ENCODE assay signal across 1 cellular context in the genomic region with DNA sequence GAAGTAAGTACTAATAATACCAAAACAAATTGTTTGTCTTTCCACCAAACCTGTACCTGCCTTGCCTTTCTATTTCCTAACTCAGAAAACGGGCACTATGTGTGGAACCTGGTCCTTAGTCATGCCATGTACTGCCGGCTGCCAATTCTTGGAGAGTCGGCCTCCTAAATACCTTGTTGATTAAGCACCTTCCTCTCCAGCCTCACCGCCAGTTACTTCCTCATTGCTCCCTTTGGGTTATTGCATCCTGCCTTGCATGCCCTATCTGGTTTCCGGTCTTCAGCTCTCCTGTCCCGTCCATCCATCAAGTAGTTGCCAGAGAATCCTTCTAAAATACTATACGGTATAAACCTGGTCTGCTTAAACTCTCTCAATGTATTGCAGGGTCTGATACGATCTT.
TF ChIP-seq lines count a peak whose summit lies in the region.

No MANE protein-coding gene starts in this region.

TF ChIP-seq in GM12878, 131 proteins besides CTCF, POLR2A, EP300 and RAD21 (continued from another document):
- 0 out of 2 replicates have a peak, but pooled peaks have one; percentile 39 for TF ChIP-seq NFIC (IDR thresholded peaks at IDR 0.05; ENCODE audit: low read depth, low read length)
